Comparison of ENCODE assay signal across 16 cellular contexts in genomic region chr11:23399995-23400394, GRCh38.
"Had no signal": no experiment of that assay in that cellular context is flagged by ENCODE, and none has a peak within 500 bp of the region (broad histone marks: within the 10 kb centered on the region; RNA-seq: fewer than 3 reads in every experiment).

No MANE protein-coding gene starts in this region.

- H3K4me1 ChIP-seq: adrenal gland, breast epithelium, esophagus squamous epithelium, gastrocnemius medialis, parathyroid adenoma, thyroid gland had no signal

- H3K27me3 Mint-ChIP-seq: activated naive CD8-positive, alpha-beta T cell; T-cell had no signal

- H3K4me3 ChIP-seq: adrenal gland, breast epithelium, esophagus squamous epithelium, gastrocnemius medialis, thyroid gland had no signal

- H3K4me1 Mint-ChIP-seq: endodermal cell, nephron, T-cell, WTC11 had no signal

- H3K27ac Mint-ChIP-seq: activated naive CD8-positive, alpha-beta T cell; endodermal cell; nephron; T-cell; WTC11 had no signal

- H3K27me3 ChIP-seq: adrenal gland, breast epithelium, esophagus squamous epithelium, gastrocnemius medialis, thyroid gland had no signal

- ATAC-seq: gastrocnemius medialis; stimulated activated naive CD8-positive, alpha-beta T cell treated with anti-CD3 and anti-CD28 coated beads, Interleukin-15, Interleukin-2, amounts not matched to agents 100 U/mL and 50 U/mL, for 24 hours; T-cell; WTC11 had no signal

- H2AFZ ChIP-seq: parathyroid adenoma had no signal

- H3K27ac ChIP-seq: adrenal gland, breast epithelium, esophagus squamous epithelium, gastrocnemius medialis, parathyroid adenoma, thyroid gland had no signal

- H3K4me3 Mint-ChIP-seq: activated naive CD8-positive, alpha-beta T cell; endodermal cell; nephron; T-cell; WTC11 had no signal

- H3K9me3 ChIP-seq: adrenal gland, gastrocnemius medialis, thyroid gland had no signal

- DNase-seq: activated naive CD4-positive, alpha-beta T cell; activated T-cell treated with anti-CD3 and anti-CD28 coated beads, Interleukin-2, amount 50 U/mL, for 1 hour; adrenal gland; cortex of kidney; endodermal cell; esophagus squamous epithelium; gastrocnemius medialis; stimulated activated CD4-positive, alpha-beta T cell treated with anti-CD3 and anti-CD28 coated beads, Interleukin-4, amount 100 ng/mL, for 24 hours; stimulated activated naive CD8-positive, alpha-beta T cell treated with anti-CD3 and anti-CD28 coated beads, Interleukin-15, Interleukin-2, amounts not matched to agents 100 U/mL and 50 U/mL, for 24 hours; T-cell; thyroid gland had no signal

- H3K36me3 ChIP-seq: adrenal gland, breast epithelium, esophagus squamous epithelium, gastrocnemius medialis, thyroid gland had no signal

- H3K36me3 Mint-ChIP-seq: activated naive CD8-positive, alpha-beta T cell; T-cell had no signal

- H3K9ac ChIP-seq: parathyroid adenoma had no signal
